In the genomic region with DNA sequence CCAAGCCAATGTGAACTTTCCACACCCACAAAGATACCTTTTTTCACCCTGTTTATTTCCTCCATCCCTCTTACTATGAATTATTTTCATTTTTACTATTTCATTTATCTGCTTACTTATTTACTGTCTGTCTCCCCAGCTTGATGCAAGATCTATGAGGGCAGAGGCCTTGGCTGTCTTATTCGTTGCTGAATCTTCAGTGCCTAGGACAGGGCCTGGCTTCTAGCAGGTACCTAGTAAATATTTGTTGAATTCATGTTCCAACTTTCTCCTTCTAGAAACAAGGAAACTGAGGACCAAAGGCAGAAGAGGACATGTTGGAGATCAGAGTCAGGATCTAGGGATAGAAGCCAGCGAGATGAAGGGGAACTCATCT, we compare ENCODE assay signal across 10 cellular contexts. TPM values are rescaled to one million over a fixed set of nuclear protein-coding genes. Genes with fewer than 3 reads are reported as not detected.
DNase-seq lines count a peak whose midpoint lies in the region; ATAC-seq and TF ChIP-seq lines count a peak whose summit lies in the region.
"Had no signal": no experiment of that assay in that cellular context is flagged by ENCODE, and none has a peak within 500 bp of the region (broad histone marks: within the 10 kb centered on the region; RNA-seq: fewer than 3 reads in every experiment).

No MANE protein-coding gene starts in this region.

- no peak overlapping the region for H3K27ac ChIP-seq in lower lobe of right lung
- no peak overlapping the region for H3K27ac ChIP-seq in testis
- H3K27ac ChIP-seq in tibial artery: no peak overlapping the region
- H3K27ac ChIP-seq: epithelial cell of prostate had no signal

- H3K9me3 Mint-ChIP-seq in activated naive CD4-positive, alpha-beta T cell treated with anti-CD3 and anti-CD28 coated beads, Interleukin-2, amount 10 ng/mL, durations not matched to agents 7 days and 5 days: no peaks in the 10 kb centered on the region
- H3K9me3 Mint-ChIP-seq in activated B cell treated with CpG ODN at 0.5 μM for 24 hours: no peaks in the 10 kb centered on the region

- H3K36me3 Mint-ChIP-seq in activated naive CD4-positive, alpha-beta T cell treated with anti-CD3 and anti-CD28 coated beads, Interleukin-2, amount 10 ng/mL, durations not matched to agents 7 days and 5 days: no peaks in the 10 kb centered on the region
- H3K36me3 Mint-ChIP-seq in activated B cell treated with CpG ODN at 0.5 μM for 24 hours (ENCODE audit: low read depth): no peaks in the 10 kb centered on the region

- H3K4me3 ChIP-seq in lower lobe of right lung: peak overlapping the region; percentile 68
- peak overlapping the region; percentile 53 to 57 for H3K4me3 ChIP-seq in testis
- H3K4me3 ChIP-seq in tibial artery: peak overlapping the region in 1 of 2 donors; percentile 44

- H3K27me3 ChIP-seq in lower lobe of right lung (ENCODE audit: low read depth) (peaks cover 24% of the 10 kb centered on the region), testis (no peaks in the 10 kb centered on the region), tibial artery (peaks cover 4 to 31% of the 10 kb centered on the region in 2 donors)

- H3K36me3 ChIP-seq in lower lobe of right lung: no peaks in the 10 kb centered on the region
- no peaks in the 10 kb centered on the region for H3K36me3 ChIP-seq in testis (ENCODE audit: low read depth, missing control alignments)
- no peaks in the 10 kb centered on the region for H3K36me3 ChIP-seq in tibial artery

- peaks cover 10% of the 10 kb centered on the region for H3K4me1 Mint-ChIP-seq in activated naive CD4-positive, alpha-beta T cell treated with anti-CD3 and anti-CD28 coated beads, Interleukin-2, amount 10 ng/mL, durations not matched to agents 7 days and 5 days
- peaks cover 7% of the 10 kb centered on the region for H3K4me1 Mint-ChIP-seq in activated B cell treated with CpG ODN at 0.5 μM for 24 hours

- H3K4me3 Mint-ChIP-seq in activated naive CD4-positive, alpha-beta T cell treated with anti-CD3 and anti-CD28 coated beads, Interleukin-2, amount 10 ng/mL, durations not matched to agents 7 days and 5 days: peak overlapping the region; percentile 66
- H3K4me3 Mint-ChIP-seq in activated B cell treated with CpG ODN at 0.5 μM for 24 hours: peak overlapping the region; percentile 85

- ATAC-seq in activated B cell treated with CpG ODN at 0.5 μM for 24 hours (ENCODE audit: low read depth) (no peak), lower lobe of right lung (no peak)

- POLR2A ChIA-PET in activated B cell treated with CpG ODN at 0.5 μM for 24 hours (lab: Charles Lee): no interaction called here

- peaks cover 56% of the 10 kb centered on the region for H3K27me3 Mint-ChIP-seq in activated naive CD4-positive, alpha-beta T cell treated with anti-CD3 and anti-CD28 coated beads, Interleukin-2, amount 10 ng/mL, durations not matched to agents 7 days and 5 days
- H3K27me3 Mint-ChIP-seq in activated B cell treated with CpG ODN at 0.5 μM for 24 hours: peaks cover 18% of the 10 kb centered on the region

- DNase-seq in activated naive CD4-positive, alpha-beta T cell treated with anti-CD3 and anti-CD28 coated beads, Interleukin-2, amount 10 ng/mL, durations not matched to agents 7 days and 5 days: no peak
- no peak for DNase-seq in activated naive CD4-positive, alpha-beta T cell treated with anti-CD3 and anti-CD28 coated beads, Interleukin-2, amount 50 U/mL, for 16 hours
- DNase-seq in activated B cell treated with CpG ODN at 0.5 μM for 24 hours (no peak), lower lobe of right lung (no peak), testis (no peak), HPDE6-E6E7 (ENCODE audit: extremely low spot score) (no peak), tibial artery (no peak)
- DNase-seq in effector CD4-positive, alpha-beta T cell: no peak

- CTCF ChIA-PET in activated naive CD4-positive, alpha-beta T cell treated with anti-CD3 and anti-CD28 coated beads, Interleukin-2, amount 10 ng/mL, durations not matched to agents 7 days and 5 days (lab: Charles Lee): interaction anchor here (1.8 to 3.0 kb wide), 2 partner anchors 10 to 12 kb away, joined by 5 to 9 read pairs; a partner anchor contains a TSS
- CTCF ChIA-PET in activated B cell treated with CpG ODN at 0.5 μM for 24 hours (lab: Charles Lee): no interaction called here

- no peak overlapping the region for H3K27ac Mint-ChIP-seq in activated naive CD4-positive, alpha-beta T cell treated with anti-CD3 and anti-CD28 coated beads, Interleukin-2, amount 10 ng/mL, durations not matched to agents 7 days and 5 days
- peak overlapping the region; percentile 56 for H3K27ac Mint-ChIP-seq in activated B cell treated with CpG ODN at 0.5 μM for 24 hours

- intact Hi-C loops in activated B cell treated with CpG ODN at 0.5 μM for 24 hours (cut with micrococcal nuclease): loop anchor here (1.0 kb wide), 4 partner anchors 11 to 138 kb away; a partner anchor contains a TSS
- intact Hi-C loops in lower lobe of right lung (cut with DNase I): no loop called here
- intact Hi-C loops in testis (cut with DNase I; ENCODE audit: low total_unique reads): no loop called here
- intact Hi-C loops in tibial artery (cut with DNase I; ENCODE audit: low total_unique reads): no loop called here

- H3K9me3 ChIP-seq in lower lobe of right lung (no peaks in the 10 kb centered on the region), testis (no peaks in the 10 kb centered on the region), tibial artery (no peaks in the 10 kb centered on the region)

- TF ChIP-seq CTCF in activated B cell treated with CpG ODN at 0.5 μM for 24 hours (IDR thresholded peaks at IDR 0.05) (no peak), lower lobe of right lung (IDR thresholded peaks at IDR 0.05) (no peak), testis (IDR thresholded peaks at IDR 0.05) (no peak), tibial artery (IDR thresholded peaks at IDR 0.05) (no peak)

- WGBS in testis, 2 donors: 12 to 13% methylated on average over 2 of the region's 2 CpGs

- TF ChIP-seq POLR2A in testis (IDR thresholded peaks at IDR 0.05): no peak

- H3K4me1 ChIP-seq in lower lobe of right lung: peaks cover 10% of the 10 kb centered on the region
- H3K4me1 ChIP-seq in testis: no peaks in the 10 kb centered on the region
- H3K4me1 ChIP-seq in tibial artery: peaks cover 0 to 21% (median 13%) of the 10 kb centered on the region in 4 donors

RNA-seq across cellular contexts. Expression of a gene that starts 0.5 kb away (rescaled TPM):
- 0.81 and 0.86 TPM in 2 replicates for total RNA-seq in activated B cell treated with CpG ODN at 0.5 μM for 24 hours
- 8.8 TPM for total RNA-seq in lower lobe of right lung
- total RNA-seq in testis: 1 to 10 TPM; 8.0 to 9.8 TPM
- polyA plus RNA-seq in testis (ENCODE audit: insufficient read depth, low read depth, low replicate concordance): 10.7 TPM

RNA-seq across cellular contexts. Expression of a gene that starts 11.3 kb away (rescaled TPM):
- total RNA-seq in activated B cell treated with CpG ODN at 0.5 μM for 24 hours (142 and 160 TPM in 2 replicates), lower lobe of right lung (98.5 TPM), testis (100 to 1,000 TPM; 114 to 115 TPM)
- polyA plus RNA-seq in testis (ENCODE audit: insufficient read depth, low read depth, low replicate concordance): 159 TPM

RNA-seq across cellular contexts. Expression of a gene that starts 42.6 kb away (rescaled TPM):
- total RNA-seq in activated B cell treated with CpG ODN at 0.5 μM for 24 hours: 47.7 and 53.6 TPM in 2 replicates
- total RNA-seq in lower lobe of right lung: 47.9 TPM
- 100 to 1,000 TPM; 219 to 225 TPM for total RNA-seq in testis
- 56.9 TPM for polyA plus RNA-seq in testis (ENCODE audit: insufficient read depth, low read depth, low replicate concordance)

RNA-seq across cellular contexts. Expression of a gene that starts 53.4 kb away (rescaled TPM):
- total RNA-seq in activated B cell treated with CpG ODN at 0.5 μM for 24 hours (not detected in 2 replicates), lower lobe of right lung (83.4 TPM), testis (not detected)
- polyA plus RNA-seq in testis (ENCODE audit: insufficient read depth, low read depth, low replicate concordance): 2.2 TPM
- total RNA-seq: RPMI7951 had no signal
